Comparison of ENCODE assay signal across 21 cellular contexts in genomic region chr11:10503777-10504176, GRCh38. TPM values are rescaled to one million over a fixed set of nuclear protein-coding genes. Genes with fewer than 3 reads are reported as not detected.
DNase-seq lines count a peak whose midpoint lies in the region; ATAC-seq and TF ChIP-seq lines count a peak whose summit lies in the region.
"Had no signal": no experiment of that assay in that cellular context is flagged by ENCODE, and none has a peak within 500 bp of the region (broad histone marks: within the 10 kb centered on the region; RNA-seq: fewer than 3 reads in every experiment).

No MANE protein-coding gene starts in this region.

- H3K4me1 ChIP-seq in neutrophil (ENCODE audit: control insufficient read depth in 1 of 2, insufficient read depth in 1 of 2, low read depth in 1 of 2, low read length in 1 of 2), result peaks cover 66 to 67% of the 10 kb centered on the region in 2 experiments
- H3K4me1 ChIP-seq: gastroesophageal sphincter, HAP-1 had no signal

- intact Hi-C loops in CD14-positive monocyte (cut with micrococcal nuclease), result loop anchor here in 1 of 2 donors (5.0 to 10.0 kb wide), 2 partner anchors 46 to 231 kb away; partner anchors contain the start of gene AMPD3

- in situ Hi-C loops in KBM-7 (cut with MboI; ENCODE audit: low pct_unique_long_range_greater_than_20kb, low sequenced_read_pairs), result no loop called here

- H3K4me1 Mint-ChIP-seq in CD14-positive monocyte (peaks cover 50% of the 10 kb centered on the region), glutamatergic neuron (ENCODE audit: low read depth, unreplicated experiment) (peaks cover 1% of the 10 kb centered on the region)

- H3K27me3 Mint-ChIP-seq in CD14-positive monocyte (ENCODE audit: low read depth in 3 of 3) (peaks cover 0 to 3% (median 0%) of the 10 kb centered on the region in 3 donors), glutamatergic neuron (ENCODE audit: unreplicated experiment) (peaks cover 1% of the 10 kb centered on the region)
- H3K27me3 Mint-ChIP-seq: activated CD4-positive, alpha-beta memory T cell treated with anti-CD3 and anti-CD28 coated beads for 36 hours had no signal

- H3K36me3 Mint-ChIP-seq in CD14-positive monocyte, result peaks cover 52 to 67% of the 10 kb centered on the region in 2 donors
- H3K36me3 Mint-ChIP-seq in glutamatergic neuron (ENCODE audit: unreplicated experiment), result no peaks in the 10 kb centered on the region

- H3K4me3 ChIP-seq in neutrophil (ENCODE audit: low read depth in 1 of 2, low read length in 1 of 2), result peak overlapping the region; percentile 36 to 56
- H3K4me3 ChIP-seq: gastroesophageal sphincter, GM12878, HAP-1, thoracic aorta had no signal

- H3K9me3 Mint-ChIP-seq in CD14-positive monocyte, result no peaks in the 10 kb centered on the region
- no peaks in the 10 kb centered on the region for H3K9me3 Mint-ChIP-seq in glutamatergic neuron (ENCODE audit: unreplicated experiment)
- H3K9me3 Mint-ChIP-seq: activated CD4-positive, alpha-beta memory T cell treated with anti-CD3 and anti-CD28 coated beads for 36 hours; T-helper 1 cell treated with Interleukin-12 subunit alpha and Interleukin-12 subunit beta and Interleukin-4 antibody, amounts not matched to agents 30 μg/mL and 1 μg/mL, for 36 hours had no signal

- H3K36me3 ChIP-seq in neutrophil, result peaks cover 30% of the 10 kb centered on the region
- H3K36me3 ChIP-seq: HAP-1 had no signal

- H3K4me3 Mint-ChIP-seq in CD14-positive monocyte (peak overlapping the region; percentile 55 to 78), glutamatergic neuron (ENCODE audit: unreplicated experiment) (no peak overlapping the region)
- H3K4me3 Mint-ChIP-seq: activated CD4-positive, alpha-beta memory T cell treated with anti-CD3 and anti-CD28 coated beads for 36 hours; T-helper 1 cell treated with Interleukin-12 subunit alpha and Interleukin-12 subunit beta and Interleukin-4 antibody, amounts not matched to agents 30 μg/mL and 1 μg/mL, for 36 hours had no signal

- H3K27me3 ChIP-seq in neutrophil, result no peaks in the 10 kb centered on the region
- H3K27me3 ChIP-seq: gastroesophageal sphincter had no signal

- no peak overlapping the region for H3K27ac ChIP-seq in neutrophil
- H3K27ac ChIP-seq: gastroesophageal sphincter, thoracic aorta, WERI-Rb-1 had no signal

- DNase-seq in CD14-positive monocyte (ENCODE audit: low spot score) (peak; percentile 67), KBM-7 (peak; percentile 47), SKM-1 (lab: John Stamatoyannopoulos, UW; ENCODE audit: unreplicated experiment) (peak; percentile 79), epidermal melanocyte (ENCODE audit: insufficient read length, low spot score) (no peak), glutamatergic neuron (no peak)
- DNase-seq: activated CD4-positive, alpha-beta memory T cell treated with anti-CD3 and anti-CD28 coated beads for 36 hours; activated gamma-delta T cell treated with Interleukin-2 at 50 U/mL for 16 hours; activated T-cell treated with anti-CD3 and anti-CD28 coated beads for 4 hours; central memory CD4-positive, alpha-beta T cell; NCI-H1694 treated with DMSO at 0.1 percent for 48 hours; NCI-H446 treated with DMSO at 0.1 percent for 48 hours; NK-92 treated with Interleukin-12 subunit alpha and Interleukin-12 subunit beta, amount 100 ng/mL, for 24 hours; stimulated activated CD4-positive, alpha-beta T cell treated with anti-CD3 and anti-CD28 coated beads, Interleukin-12 subunit alpha, Interleukin-12 subunit beta, amount 100 ng/mL, for 4 hours; WERI-Rb-1 had no signal

- no peaks in the 10 kb centered on the region for H3K9me3 ChIP-seq in neutrophil
- H3K9me3 ChIP-seq: gastroesophageal sphincter, HAP-1, thoracic aorta had no signal

- no peak for ATAC-seq in GM18870 (IDR thresholded peaks at IDR 0.05; ENCODE audit: unreplicated experiment)
- ATAC-seq: gastroesophageal sphincter, GM12878 had no signal

- no peak for TF ChIP-seq CTCF in CD14-positive monocyte (IDR thresholded peaks at IDR 0.05)
- TF ChIP-seq CTCF in neutrophil (IDR thresholded peaks at IDR 0.05), result no peak
- TF ChIP-seq CTCF in glutamatergic neuron (IDR thresholded peaks at IDR 0.05; ENCODE audit: partially characterized antibody, unreplicated experiment), result no peak

- peak overlapping the region; percentile 95 to 98 (median 97) for H3K27ac Mint-ChIP-seq in CD14-positive monocyte
- no peak overlapping the region for H3K27ac Mint-ChIP-seq in glutamatergic neuron (ENCODE audit: unreplicated experiment)
- H3K27ac Mint-ChIP-seq: activated CD4-positive, alpha-beta memory T cell treated with anti-CD3 and anti-CD28 coated beads for 36 hours had no signal

RNA-seq across cellular contexts. Expression of gene RNF141, which starts 37.2 kb away (rescaled TPM):
- 100 to 1,000 TPM in 1 of 2 donors, 10 to 100 TPM in 1; 98.3 to 114 TPM for polyA plus RNA-seq in CD14-positive monocyte
- 14.2 TPM for total RNA-seq in glutamatergic neuron (ENCODE audit: unreplicated experiment)

RNA-seq across cellular contexts. Expression of gene AMPD3, which starts 48.7 kb away (rescaled TPM):
- 10 to 100 TPM; 10.5 to 14.3 TPM for polyA plus RNA-seq in CD14-positive monocyte
- 0.44 TPM for total RNA-seq in glutamatergic neuron (ENCODE audit: unreplicated experiment)

Comparison
In these comparisons a context has a peak if more than half of its experiments do, and no peak if none do; other contexts are left out.
1. DNase-seq: peak in CD14-positive monocyte (single experiment), KBM-7 (single experiment) and SKM-1 (single experiment); none in epidermal melanocyte (single experiment) and glutamatergic neuron (single experiment).